In the genomic region with DNA sequence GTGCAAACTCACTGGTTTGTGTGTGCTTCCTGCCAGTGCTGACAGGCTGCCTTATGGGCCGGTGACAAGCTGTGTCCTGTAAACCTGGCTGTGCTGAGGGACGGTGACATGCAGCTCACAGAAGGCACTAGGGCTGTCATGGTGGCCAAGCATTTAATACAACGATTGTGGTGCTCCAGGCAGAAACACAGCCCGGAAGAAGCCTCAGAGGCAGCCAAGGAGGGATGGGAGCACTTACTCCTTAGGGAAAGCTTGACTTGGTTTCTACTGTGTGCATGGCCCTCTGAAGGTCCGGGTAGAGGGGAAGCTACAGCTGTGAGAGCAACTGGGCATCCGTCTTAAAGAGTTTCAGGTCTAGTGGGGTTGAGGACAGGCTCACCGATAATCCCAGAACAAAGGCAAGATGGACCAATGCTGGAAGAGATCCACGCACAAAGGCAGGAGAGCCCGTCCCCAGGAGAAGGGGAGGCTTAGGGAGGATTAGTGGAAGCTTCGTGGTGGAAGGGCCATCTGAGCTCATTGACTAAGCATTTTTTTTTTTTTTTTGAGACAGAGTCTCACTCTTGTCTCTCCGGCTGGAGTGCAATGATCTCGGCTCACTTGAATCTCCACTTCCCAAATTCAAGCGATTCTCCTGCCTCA, we compare ENCODE assay signal across 32 cellular contexts. TPM values are rescaled to one million over a fixed set of nuclear protein-coding genes. Genes with fewer than 3 reads are reported as not detected.
"Had no signal": no experiment of that assay in that cellular context is flagged by ENCODE, and none has a peak within 500 bp of the region (broad histone marks: within the 10 kb centered on the region; RNA-seq: fewer than 3 reads in every experiment).

No MANE protein-coding gene starts in this region.

- H3K27me3 ChIP-seq: brain microvascular endothelial cell, dorsolateral prefrontal cortex, neutrophil, ovary, stomach, suprapubic skin, transverse colon had no signal

- DNase-seq: activated CD4-positive, alpha-beta memory T cell treated with anti-CD3 and anti-CD28 coated beads for 36 hours; activated CD4-positive, alpha-beta T cell treated with anti-CD3 and anti-CD28 coated beads, Interleukin-2, amount 10 ng/mL, durations not matched to agents 24 days and 14 days; activated CD4-positive, CD25-positive, alpha-beta regulatory T cell treated with anti-CD3 and anti-CD28 coated beads, Interleukin-2, amount 50 U/mL, for 72 hours; activated CD8-positive, alpha-beta memory T cell treated with anti-CD3 and anti-CD28 coated beads, Interleukin-2, amount 50 U/mL, for 48 hours; activated gamma-delta T cell; activated naive CD4-positive, alpha-beta T cell treated with anti-CD3 and anti-CD28 coated beads, Interleukin-2, amount 10 ng/mL, durations not matched to agents 7 days and 5 days; activated naive CD8-positive, alpha-beta T cell treated with anti-CD3 and anti-CD28 coated beads, Interleukin-2, amount 10 ng/mL, durations not matched to agents 7 days and 5 days; activated T-cell treated with anti-CD3 and anti-CD28 coated beads, Interleukin-2, amount 50 U/mL, for 24 hours; amniotic stem cell; brain microvascular endothelial cell; dorsolateral prefrontal cortex; foreskin fibroblast; hypothalamus; kidney glomerular epithelial cell; lower lobe of right lung; mesenchymal stem cell; natural killer cell; ovary; stimulated activated CD4-positive, alpha-beta T cell treated with anti-CD3 and anti-CD28 coated beads, Interleukin-15, amount 100 ng/mL, for 24 hours; stimulated activated CD4-positive, alpha-beta T cell treated with anti-CD3 and anti-CD28 coated beads, Interleukin-2, amount 100 ng/mL, for 24 hours; stimulated activated naive B cell treated with anti-CD40 and anti-IgM and Interleukin-4, amounts not matched to agents 10 μg/mL and 1 μg/mL and 100 μg/mL, for 72 hours; stomach; T-helper 9 cell; transverse colon had no signal

- H3K9me3 ChIP-seq: lower lobe of right lung, neutrophil, ovary, stomach, suprapubic skin, transverse colon had no signal

- ATAC-seq: esophagus mucosa; left lobe of liver; lower lobe of right lung; natural killer cell; sciatic nerve; stimulated activated naive B cell treated with anti-CD40 and anti-IgM and Interleukin-4, amounts not matched to agents 10 μg/mL and 1 μg/mL and 100 μg/mL, for 72 hours had no signal

- H3K4me3 ChIP-seq: coronary artery, dorsolateral prefrontal cortex, lower lobe of right lung, ovary, smooth muscle cell, stomach, suprapubic skin, transverse colon had no signal

- H3K36me3 ChIP-seq: neutrophil, ovary, transverse colon had no signal

- H3K27ac ChIP-seq: brain microvascular endothelial cell, coronary artery, dorsolateral prefrontal cortex, lower lobe of right lung, neutrophil, ovary, stomach, suprapubic skin, transverse colon had no signal

RNA-seq across cellular contexts. Expression of gene FAM186B, which starts 26.8 kb away (rescaled TPM):
- total RNA-seq: activated CD4-positive, alpha-beta memory T cell treated with anti-CD3 and anti-CD28 coated beads for 36 hours had no signal

RNA-seq across cellular contexts. Expression of gene KCNH3, which starts 39.8 kb away (rescaled TPM):
- total RNA-seq: astrocyte, esophagus mucosa had no signal
